In genomic region chr22:44102121-44102520, GRCh38 we compare ENCODE assay signal across 19 cellular contexts.
"Had no signal": no experiment of that assay in that cellular context is flagged by ENCODE, and none has a peak within 500 bp of the region (broad histone marks: within the 10 kb centered on the region; RNA-seq: fewer than 3 reads in every experiment).

No MANE protein-coding gene starts in this region.

- H3K36me3 Mint-ChIP-seq: natural killer cell had no signal

- H3K27me3 ChIP-seq: hepatocyte, pancreas, tibial nerve, upper lobe of left lung had no signal

- H3K4me3 Mint-ChIP-seq: memory B cell; natural killer cell; stimulated activated naive B cell treated with anti-CD40 and anti-IgM and Interleukin-4, amounts not matched to agents 10 μg/mL and 1 μg/mL and 100 μg/mL, for 72 hours; stimulated activated naive CD8-positive, alpha-beta T cell treated with anti-CD3 and anti-CD28 coated beads, Interleukin-15, Interleukin-2, amounts not matched to agents 100 ng/mL and 50 ng/mL, for 24 hours had no signal

- H3K27ac Mint-ChIP-seq: memory B cell; natural killer cell; progenitor cell of endocrine pancreas; stimulated activated naive B cell treated with anti-CD40 and anti-IgM and Interleukin-4, amounts not matched to agents 10 μg/mL and 1 μg/mL and 100 μg/mL, for 72 hours; stimulated activated naive CD8-positive, alpha-beta T cell treated with anti-CD3 and anti-CD28 coated beads, Interleukin-15, Interleukin-2, amounts not matched to agents 100 ng/mL and 50 ng/mL, for 24 hours had no signal

- H3K9me3 Mint-ChIP-seq: memory B cell; natural killer cell; stimulated activated naive B cell treated with anti-CD40 and anti-IgM and Interleukin-4, amounts not matched to agents 10 μg/mL and 1 μg/mL and 100 μg/mL, for 72 hours; stimulated activated naive CD8-positive, alpha-beta T cell treated with anti-CD3 and anti-CD28 coated beads, Interleukin-15, Interleukin-2, amounts not matched to agents 100 ng/mL and 50 ng/mL, for 24 hours had no signal

- H3K27me3 Mint-ChIP-seq: memory B cell; progenitor cell of endocrine pancreas; stimulated activated naive B cell treated with anti-CD40 and anti-IgM and Interleukin-4, amounts not matched to agents 10 μg/mL and 1 μg/mL and 100 μg/mL, for 72 hours; stimulated activated naive CD8-positive, alpha-beta T cell treated with anti-CD3 and anti-CD28 coated beads, Interleukin-15, Interleukin-2, amounts not matched to agents 100 ng/mL and 50 ng/mL, for 24 hours had no signal

- ATAC-seq: natural killer cell; pancreas; sciatic nerve; stimulated activated naive B cell treated with anti-CD40 and anti-IgM and Interleukin-4, amounts not matched to agents 10 μg/mL and 1 μg/mL and 100 μg/mL, for 72 hours had no signal

- H3K4me1 ChIP-seq: pancreas, tibial nerve, upper lobe of left lung had no signal

- H3K4me3 ChIP-seq: coronary artery, hepatocyte, lung, pancreas, thoracic aorta, tibial nerve, upper lobe of left lung had no signal

- H3K36me3 ChIP-seq: pancreas, thoracic aorta had no signal

- DNase-seq: central memory CD4-positive, alpha-beta T cell; dermis blood vessel endothelial cell; effector memory CD4-positive, alpha-beta T cell; erythroblast; kidney glomerular epithelial cell; natural killer cell; occipital lobe; pancreas; stimulated activated naive B cell treated with anti-CD40 and anti-IgM and Interleukin-4, amounts not matched to agents 10 μg/mL and 1 μg/mL and 100 μg/mL, for 72 hours; upper lobe of left lung had no signal

- H3K27ac ChIP-seq: coronary artery, hepatocyte, pancreas, thoracic aorta, tibial nerve, upper lobe of left lung had no signal

- H3K4me1 Mint-ChIP-seq: natural killer cell; stimulated activated naive B cell treated with anti-CD40 and anti-IgM and Interleukin-4, amounts not matched to agents 10 μg/mL and 1 μg/mL and 100 μg/mL, for 72 hours had no signal

- H3K9me3 ChIP-seq: pancreas, thoracic aorta, upper lobe of left lung had no signal
